In the genomic region with DNA sequence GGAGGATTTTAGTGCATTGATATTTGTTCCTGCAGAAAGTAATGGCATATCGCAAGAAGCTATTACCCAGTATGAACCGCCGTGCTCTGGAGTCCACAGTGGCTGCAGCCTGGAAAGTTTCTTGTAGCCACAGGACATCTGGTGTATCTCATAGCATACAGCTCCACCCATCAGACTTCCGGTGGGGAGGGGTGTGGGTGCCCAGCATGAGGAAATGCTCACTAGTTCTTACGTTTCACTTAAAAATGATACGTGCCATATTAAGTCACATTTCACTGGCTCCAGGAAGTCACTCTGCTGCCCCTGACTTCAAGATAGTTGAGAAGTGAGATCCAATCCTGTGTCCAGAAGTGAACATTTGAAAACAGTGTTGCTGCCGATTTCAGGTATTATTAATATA, we compare ENCODE assay signal across 12 cellular contexts.
DNase-seq lines count a peak whose midpoint lies in the region; ATAC-seq lines count a peak whose summit lies in the region.
"Had no signal": no experiment of that assay in that cellular context is flagged by ENCODE, and none has a peak within 500 bp of the region (broad histone marks: within the 10 kb centered on the region; RNA-seq: fewer than 3 reads in every experiment).

No MANE protein-coding gene starts in this region.

- ATAC-seq in sciatic nerve (peak; percentile 13), HG02938 (IDR thresholded peaks at IDR 0.05; ENCODE audit: unreplicated experiment) (no peak)
- ATAC-seq: A549; activated CD8-positive, alpha-beta memory T cell treated with anti-CD3 and anti-CD28 coated beads, Interleukin-2, amount 10 ng/mL, durations not matched to agents 7 days and 5 days; naive thymus-derived CD4-positive, alpha-beta T cell had no signal

- intact Hi-C loops in sciatic nerve (cut with DNase I) = no loop called here

- DNase-seq in SKM-1 treated with dmso at 0.1 percent for 144 hours (lab: John Stamatoyannopoulos, UW; ENCODE audit: unreplicated experiment) = peak; percentile 10
- no peak for DNase-seq in SKM-1 (lab: John Stamatoyannopoulos, UW; ENCODE audit: unreplicated experiment)
- DNase-seq in NCI-H748 (lab: John Stamatoyannopoulos, UW; ENCODE audit: unreplicated experiment) = peak; percentile 85
- peak; percentile 4 for DNase-seq in effector CD4-positive, alpha-beta T cell
- no peak for DNase-seq in sciatic nerve (ENCODE audit: low spot score)
- DNase-seq in NCI-H526 treated with DMSO at 0.1 percent for 48 hours (lab: John Stamatoyannopoulos, UW) = no peak
- DNase-seq in amygdala (lab: John Stamatoyannopoulos, UW) = no peak
- DNase-seq: activated CD8-positive, alpha-beta memory T cell treated with anti-CD3 and anti-CD28 coated beads, Interleukin-2, amount 10 ng/mL, durations not matched to agents 7 days and 5 days; NCI-H1436 treated with DMSO at 0.1 percent for 48 hours had no signal

Comparison
In these comparisons a context has a peak if more than half of its experiments do, and no peak if none do; other contexts are left out.
1. DNase-seq: peak in SKM-1 treated with dmso at 0.1 percent for 144 hours (single experiment), NCI-H748 (single experiment) and effector CD4-positive, alpha-beta T cell (single experiment); none in SKM-1 (single experiment), sciatic nerve (single experiment), NCI-H526 treated with DMSO at 0.1 percent for 48 hours (single experiment) and amygdala (0 of 56).